In the genomic region with DNA sequence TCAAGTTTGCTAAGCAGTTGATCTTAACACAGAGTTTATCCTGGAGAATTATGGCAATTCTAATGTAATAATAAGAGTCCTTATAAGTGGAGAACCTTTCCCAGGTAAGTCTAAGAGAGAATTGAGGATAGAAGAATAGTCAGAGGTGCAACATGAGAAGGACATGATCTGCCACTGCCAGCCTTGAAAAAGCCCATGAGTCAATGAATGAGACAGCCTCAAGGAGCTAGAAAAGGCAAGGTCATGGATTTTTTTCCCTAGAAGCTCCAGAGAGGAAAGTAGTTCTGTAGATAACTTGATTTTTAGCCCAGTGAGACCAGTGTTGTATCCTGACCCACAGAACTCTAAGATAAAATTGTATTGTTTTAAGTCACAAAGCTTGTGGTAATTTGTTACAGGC, we compare ENCODE assay signal across 34 cellular contexts. TPM values are rescaled to one million over a fixed set of nuclear protein-coding genes. Genes with fewer than 3 reads are reported as not detected.
"Had no signal": no experiment of that assay in that cellular context is flagged by ENCODE, and none has a peak within 500 bp of the region (broad histone marks: within the 10 kb centered on the region; RNA-seq: fewer than 3 reads in every experiment).

No MANE protein-coding gene starts in this region.

- H3K4me3 ChIP-seq: ascending aorta, Peyer's patch had no signal

- H3K36me3 ChIP-seq: ascending aorta, Peyer's patch had no signal

- H3K9me3 ChIP-seq: ascending aorta had no signal

- H3K27ac ChIP-seq: ascending aorta, Peyer's patch, VCaP had no signal

- H3K27me3 ChIP-seq: ascending aorta, Peyer's patch had no signal

- H3K4me1 ChIP-seq: ascending aorta, Peyer's patch had no signal

- DNase-seq: activated B cell treated with CpG ODN at 0.5 μM for 24 hours; activated CD4-positive, alpha-beta memory T cell treated with anti-CD3 and anti-CD28 coated beads for 36 hours; activated CD4-positive, alpha-beta T cell treated with anti-CD3 and anti-CD28 coated beads for 4 hours; activated CD4-positive, alpha-beta T cell treated with anti-CD3 and anti-CD28 coated beads, Interleukin-2, amount 50 U/mL, for 1 hour; activated CD4-positive, CD25-positive, alpha-beta regulatory T cell treated with anti-CD3 and anti-CD28 coated beads, Interleukin-2, amount 50 U/mL, for 72 hours; activated CD8-positive, alpha-beta memory T cell treated with anti-CD3 and anti-CD28 coated beads, Interleukin-2, amount 50 U/mL, for 4 hours; activated effector memory CD4-positive, alpha-beta T cell treated with anti-CD3 and anti-CD28 coated beads, Interleukin-2, amount 50 U/mL, for 16 hours; activated naive CD4-positive, alpha-beta T cell; activated naive CD8-positive, alpha-beta T cell treated with anti-CD3 and anti-CD28 coated beads, Interleukin-2, amount 10 ng/mL, durations not matched to agents 7 days and 5 days; activated T-cell treated with anti-CD3 and anti-CD28 coated beads for 4 hours; activated T-cell treated with anti-CD3 and anti-CD28 coated beads, Interleukin-2, amount 50 U/mL, for 48 hours; amygdala; caudate nucleus; cerebellar nuclear complex; Karpas-422; KBM-7; MM.1S; NCI-H1092; NCI-H1436 treated with DMSO at 0.1 percent for 48 hours; NCI-H1694 treated with DMSO at 0.1 percent for 48 hours; NCI-H2029; NCI-H345; NCI-H524 treated with DMSO at 0.1 percent for 48 hours; Peyer's patch; RPMI8226; SIG-M5; SW 1271; T-helper 1 cell; T-helper 9 cell had no signal

RNA-seq across cellular contexts. Expression of a gene that starts 16.9 kb away (rescaled TPM):
- total RNA-seq: activated B cell treated with CpG ODN at 0.5 μM for 24 hours; activated CD4-positive, alpha-beta memory T cell treated with anti-CD3 and anti-CD28 coated beads for 36 hours; activated T-helper 17 cell treated with anti-CD3 and anti-CD28 coated beads, Interleukin-2, amount 50 U/mL, for 72 hours; NCI-H460; SK-MEL-5 had no signal
